In genomic region chr1:41752514-41753170, GRCh38 we compare ENCODE assay signal across 9 cellular contexts.
A peak's percentile ranks its signal among the peaks of the same experiment; 100 is the strongest.
DNase-seq lines count a peak whose midpoint lies in the region; ATAC-seq, FAIRE-seq and TF ChIP-seq lines count a peak whose summit lies in the region.
"Had no signal": no experiment of that assay in that cellular context is flagged by ENCODE, and none has a peak within 500 bp of the region (broad histone marks: within the 10 kb centered on the region; RNA-seq: fewer than 3 reads in every experiment).

No MANE protein-coding gene starts in this region.

- peak overlapping the region; percentile 35 for H3K4me2 ChIP-seq in keratinocyte (ENCODE audit: control insufficient read depth, extremely low read depth, insufficient read depth, low read depth, low read length)

- no peak overlapping the region for H3K9ac ChIP-seq in keratinocyte (ENCODE audit: control insufficient read depth, extremely low read depth, insufficient read depth, low read length)

- DNase-seq in keratinocyte (ENCODE audit: low read depth, low spot score) (no peak), middle frontal gyrus (ENCODE audit: extremely low spot score, low spot score) (no peak)
- DNase-seq: NCI-H510A had no signal

- H3K27me3 ChIP-seq in keratinocyte (ENCODE audit: control insufficient read depth, extremely low read depth, insufficient read depth, low read length): no peaks in the 10 kb centered on the region
- H3K27me3 ChIP-seq: SJSA1 had no signal

- TF ChIP-seq CTCF in keratinocyte (optimal IDR thresholded peaks at IDR 0.05 in 1 of 3, IDR thresholded peaks at IDR 0.05 in 1 of 3, conservative IDR thresholded peaks at IDR 0.05 in 1 of 3; ENCODE audit: extremely low read depth in 1 of 3, insufficient read depth in 2 of 3, low read length in 3 of 3): no peak

- H3K4me3 ChIP-seq in keratinocyte (ENCODE audit: control insufficient read depth in 2 of 3, extremely low read depth in 1 of 3, insufficient read depth in 2 of 3, low read depth in 1 of 3, low read length in 3 of 3): no peak overlapping the region
- H3K4me3 ChIP-seq: SJSA1 had no signal

- H3K9me1 ChIP-seq in keratinocyte (ENCODE audit: control insufficient read depth, extremely low read depth, insufficient read depth, low read length): no peaks in the 10 kb centered on the region

- ATAC-seq in GM18861 (IDR thresholded peaks at IDR 0.05; ENCODE audit: unreplicated experiment) (peak; percentile 11), GM21390 (IDR thresholded peaks at IDR 0.05; ENCODE audit: unreplicated experiment) (peak; percentile 28), HG03469 (IDR thresholded peaks at IDR 0.05; ENCODE audit: unreplicated experiment) (peak; percentile 2), GM18909 (IDR thresholded peaks at IDR 0.05; ENCODE audit: poor library complexity, unreplicated experiment) (no peak), HG03175 (IDR thresholded peaks at IDR 0.05; ENCODE audit: unreplicated experiment) (no peak)

- dilution Hi-C loops in keratinocyte (cut with MboI; ENCODE audit: extremely low pct_ligation_motif_present, low sequenced_read_pairs): no loop called here

- peak; percentile 51 for FAIRE-seq in keratinocyte (lab: Jason Lieb, UNC)

- peaks cover 9% of the 10 kb centered on the region for H3K4me1 ChIP-seq in keratinocyte (ENCODE audit: control insufficient read depth, extremely low read depth, insufficient read depth, low read length)

- H2AFZ ChIP-seq in keratinocyte (ENCODE audit: control insufficient read depth, low read length): peak overlapping the region; percentile 23

- H3K79me2 ChIP-seq in keratinocyte (ENCODE audit: control insufficient read depth, insufficient read depth, low read length): no peaks in the 10 kb centered on the region

- no peaks in the 10 kb centered on the region for H3K36me3 ChIP-seq in keratinocyte (ENCODE audit: control insufficient read depth in 2 of 2, extremely low read depth in 1 of 2, insufficient read depth in 2 of 2, low read length in 2 of 2)
- H3K36me3 ChIP-seq: SJSA1 had no signal

- peak overlapping the region; percentile 6 for H3K27ac ChIP-seq in keratinocyte (ENCODE audit: control insufficient read depth, insufficient read depth, low read length)
- H3K27ac ChIP-seq: SJSA1 had no signal

- no peaks in the 10 kb centered on the region for H3K9me3 ChIP-seq in keratinocyte (ENCODE audit: control insufficient read depth, low read depth, low read length)
- H3K9me3 ChIP-seq: SJSA1 had no signal

- H4K20me1 ChIP-seq in keratinocyte (ENCODE audit: control insufficient read depth, extremely low read depth, insufficient read depth, low read length): no peaks in the 10 kb centered on the region

Comparison
In these comparisons a context has a peak if more than half of its experiments do, and no peak if none do; other contexts are left out.
1. ATAC-seq: peak in GM18861 (single experiment), GM21390 (single experiment) and HG03469 (single experiment); none in GM18909 (single experiment) and HG03175 (single experiment).